ENCODE assay signal across 1 cellular context in the genomic region with DNA sequence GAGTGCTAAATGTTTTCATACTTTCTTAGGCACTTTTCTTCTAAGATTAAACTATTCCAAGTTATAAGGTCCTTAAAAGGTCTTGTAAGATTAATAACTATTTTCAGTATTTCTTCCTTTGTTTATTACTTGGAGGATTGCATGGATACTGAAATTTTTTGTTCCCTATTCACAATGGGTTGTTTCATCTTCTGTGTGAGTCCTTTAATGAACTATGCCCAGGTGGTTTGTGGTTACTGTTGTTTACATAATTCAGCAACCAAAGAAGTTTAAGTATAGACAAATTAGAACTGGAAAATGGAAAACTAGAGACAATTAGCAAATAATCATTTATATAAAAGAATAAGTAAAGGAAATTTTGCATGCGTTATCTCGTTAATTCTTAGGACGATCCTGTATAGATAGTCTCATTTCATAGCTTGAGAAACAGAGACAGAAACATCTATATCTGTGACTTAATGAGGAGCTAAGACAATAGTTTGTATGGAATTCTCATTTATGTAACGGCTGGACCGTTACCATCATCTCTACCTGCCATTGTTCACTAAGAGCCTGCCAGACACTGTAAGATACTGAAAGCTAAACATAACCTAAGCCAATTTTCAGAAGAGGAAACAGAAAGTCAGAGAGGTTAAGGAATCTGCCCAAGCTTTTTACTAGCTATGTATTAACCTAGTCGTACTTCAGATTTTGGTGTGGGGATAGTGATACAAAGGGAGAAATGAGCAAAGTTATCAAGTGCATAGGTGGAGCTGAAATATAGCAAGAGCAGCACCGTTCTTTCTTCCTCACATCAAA.
TF ChIP-seq lines count a peak whose summit lies in the region.

No MANE protein-coding gene starts in this region.

TF ChIP-seq in GM23338, 12 proteins besides CTCF, POLR2A, EP300 and RAD21 (continued from another document):
- TF ChIP-seq, protein P1, sequence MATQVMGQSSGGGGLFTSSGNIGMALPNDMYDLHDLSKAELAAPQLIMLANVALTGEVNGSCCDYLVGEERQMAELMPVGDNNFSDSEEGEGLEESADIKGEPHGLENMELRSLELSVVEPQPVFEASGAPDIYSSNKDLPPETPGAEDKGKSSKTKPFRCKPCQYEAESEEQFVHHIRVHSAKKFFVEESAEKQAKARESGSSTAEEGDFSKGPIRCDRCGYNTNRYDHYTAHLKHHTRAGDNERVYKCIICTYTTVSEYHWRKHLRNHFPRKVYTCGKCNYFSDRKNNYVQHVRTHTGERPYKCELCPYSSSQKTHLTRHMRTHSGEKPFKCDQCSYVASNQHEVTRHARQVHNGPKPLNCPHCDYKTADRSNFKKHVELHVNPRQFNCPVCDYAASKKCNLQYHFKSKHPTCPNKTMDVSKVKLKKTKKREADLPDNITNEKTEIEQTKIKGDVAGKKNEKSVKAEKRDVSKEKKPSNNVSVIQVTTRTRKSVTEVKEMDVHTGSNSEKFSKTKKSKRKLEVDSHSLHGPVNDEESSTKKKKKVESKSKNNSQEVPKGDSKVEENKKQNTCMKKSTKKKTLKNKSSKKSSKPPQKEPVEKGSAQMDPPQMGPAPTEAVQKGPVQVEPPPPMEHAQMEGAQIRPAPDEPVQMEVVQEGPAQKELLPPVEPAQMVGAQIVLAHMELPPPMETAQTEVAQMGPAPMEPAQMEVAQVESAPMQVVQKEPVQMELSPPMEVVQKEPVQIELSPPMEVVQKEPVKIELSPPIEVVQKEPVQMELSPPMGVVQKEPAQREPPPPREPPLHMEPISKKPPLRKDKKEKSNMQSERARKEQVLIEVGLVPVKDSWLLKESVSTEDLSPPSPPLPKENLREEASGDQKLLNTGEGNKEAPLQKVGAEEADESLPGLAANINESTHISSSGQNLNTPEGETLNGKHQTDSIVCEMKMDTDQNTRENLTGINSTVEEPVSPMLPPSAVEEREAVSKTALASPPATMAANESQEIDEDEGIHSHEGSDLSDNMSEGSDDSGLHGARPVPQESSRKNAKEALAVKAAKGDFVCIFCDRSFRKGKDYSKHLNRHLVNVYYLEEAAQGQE (IDR thresholded peaks at IDR 0.05; ENCODE audit: unreplicated experiment) = no peak
- TF ChIP-seq ZNF331 (CRISPR knock-in tag; IDR thresholded peaks at IDR 0.05; ENCODE audit: low read depth) (no peak), NANOG (IDR thresholded peaks at IDR 0.05; ENCODE audit: borderline replicate concordance) (no peak), ZNF462 (CRISPR knock-in tag; IDR thresholded peaks at IDR 0.05) (no peak), CREB1 (CRISPR knock-in tag; IDR thresholded peaks at IDR 0.05; ENCODE audit: low read depth) (no peak), EZH2 (IDR thresholded peaks at IDR 0.05; ENCODE audit: low read depth, unreplicated experiment) (no peak)
TF ChIP-seq in GM23338: peak in this region for 0.
